23 cellular contexts compared by ENCODE assay signal in genomic region chr1:199629624-199630023, GRCh38.
"Had no signal": no experiment of that assay in that cellular context is flagged by ENCODE, and none has a peak within 500 bp of the region (broad histone marks: within the 10 kb centered on the region; RNA-seq: fewer than 3 reads in every experiment).

No MANE protein-coding gene starts in this region.

- DNase-seq: effector memory CD8-positive, alpha-beta T cell; erythroblast; esophagus squamous epithelium; hypothalamus; kidney; natural killer cell; occipital lobe; ovary; posterior cingulate gyrus; psoas muscle; right cardiac atrium; sigmoid colon; stimulated activated CD4-positive, alpha-beta T cell treated with anti-CD3 and anti-CD28 coated beads, Interleukin-2, amount 100 ng/mL, for 24 hours; stimulated activated CD4-positive, alpha-beta T cell treated with anti-CD3 and anti-CD28 coated beads, Interleukin-4, amount 100 ng/mL, for 24 hours; stimulated activated naive CD4-positive, alpha-beta T cell treated with Interleukin-2 at 50 U/mL for 16 hours; stomach; thyroid gland; trophoblast cell had no signal

- H3K4me3 Mint-ChIP-seq: effector memory CD8-positive, alpha-beta T cell; memory B cell; natural killer cell; stimulated activated effector memory CD8-positive, alpha-beta T cell treated with anti-CD3 and anti-CD28 coated beads, Interleukin-12 subunit alpha, Interleukin-12 subunit beta, amount 100 ng/mL, for 72 hours had no signal

- H3K4me1 Mint-ChIP-seq: stimulated activated effector memory CD8-positive, alpha-beta T cell treated with anti-CD3 and anti-CD28 coated beads, Interleukin-12 subunit alpha, Interleukin-12 subunit beta, amount 100 ng/mL, for 72 hours had no signal

- H3K27me3 ChIP-seq: esophagus squamous epithelium, ovary, sigmoid colon, stomach, thyroid gland, vagina had no signal

- H3K4me3 ChIP-seq: esophagus squamous epithelium, lung, ovary, psoas muscle, sigmoid colon, stomach, thyroid gland, vagina had no signal

- H3K27ac Mint-ChIP-seq: effector memory CD8-positive, alpha-beta T cell; memory B cell; natural killer cell; stimulated activated effector memory CD8-positive, alpha-beta T cell treated with anti-CD3 and anti-CD28 coated beads, Interleukin-12 subunit alpha, Interleukin-12 subunit beta, amount 100 ng/mL, for 72 hours had no signal

- H3K27ac ChIP-seq: esophagus squamous epithelium, ovary, psoas muscle, sigmoid colon, stomach, thyroid gland, vagina had no signal

- H3K36me3 ChIP-seq: esophagus squamous epithelium, ovary, sigmoid colon, stomach, thyroid gland, vagina had no signal

- H3K4me1 ChIP-seq: esophagus squamous epithelium, psoas muscle, sigmoid colon, stomach, thyroid gland, vagina had no signal

- ATAC-seq: effector memory CD8-positive, alpha-beta T cell; left lobe of liver; psoas muscle; right cardiac atrium; stimulated activated effector memory CD8-positive, alpha-beta T cell treated with anti-CD3 and anti-CD28 coated beads, Interleukin-12 subunit alpha, Interleukin-12 subunit beta, amount 100 ng/mL, for 72 hours had no signal

- H3K9me3 ChIP-seq: esophagus squamous epithelium, ovary, psoas muscle, thyroid gland, vagina had no signal

- H3K36me3 Mint-ChIP-seq: natural killer cell; stimulated activated effector memory CD8-positive, alpha-beta T cell treated with anti-CD3 and anti-CD28 coated beads, Interleukin-12 subunit alpha, Interleukin-12 subunit beta, amount 100 ng/mL, for 72 hours had no signal
